ENCODE assay signal across 8 cellular contexts in the genomic region with DNA sequence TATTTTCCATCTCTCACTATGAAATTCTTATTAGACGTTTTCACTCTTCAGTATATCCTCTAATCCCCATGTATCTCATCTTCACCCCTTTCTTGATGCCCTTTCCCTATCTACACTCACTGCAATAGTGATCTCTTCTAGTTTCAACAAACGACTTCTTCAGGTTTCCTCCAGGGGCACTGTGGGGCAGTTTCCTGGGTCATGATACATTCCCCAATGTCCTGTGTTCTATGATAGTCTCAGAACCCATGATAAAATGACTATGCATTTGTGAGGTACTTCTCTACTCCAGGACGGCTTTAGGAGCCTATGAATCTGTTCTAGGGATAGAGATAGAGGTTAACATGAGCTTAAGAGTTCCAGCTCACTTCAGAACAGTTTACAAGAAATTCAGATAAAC.
DNase-seq lines count a peak whose midpoint lies in the region; ATAC-seq and TF ChIP-seq lines count a peak whose summit lies in the region.

No MANE protein-coding gene starts in this region.

- CTCF ChIA-PET in A673 (lab: Charles Lee) = no interaction called here

- H3K4me3 ChIP-seq in A673 (ENCODE audit: low read depth, low read length, poor library complexity, severe bottlenecking) (no peak overlapping the region), choroid plexus epithelial cell (ENCODE audit: low read depth, low read length) (no peak overlapping the region)

- no peaks in the 10 kb centered on the region for H3K4me1 ChIP-seq in A673 (ENCODE audit: insufficient read depth, low read length, poor library complexity, severe bottlenecking)

- H3K9me3 Mint-ChIP-seq in stimulated activated naive CD8-positive, alpha-beta T cell treated with anti-CD3 and anti-CD28 coated beads, Interleukin-15, amount 100 ng/mL, for 72 hours = no peaks in the 10 kb centered on the region

- H3K27me3 Mint-ChIP-seq in stimulated activated naive CD8-positive, alpha-beta T cell treated with anti-CD3 and anti-CD28 coated beads, Interleukin-15, amount 100 ng/mL, for 72 hours = no peaks in the 10 kb centered on the region

- POLR2A ChIA-PET in A673 (lab: Charles Lee; ENCODE audit: low non-redundant PET) = no interaction called here

- intact Hi-C loops in A673 (cut with micrococcal nuclease; ENCODE audit: unreplicated experiment) = no loop called here

- ATAC-seq in stimulated activated naive CD8-positive, alpha-beta T cell treated with anti-CD3 and anti-CD28 coated beads, Interleukin-15, amount 100 ng/mL, for 72 hours = peak; percentile 64
- no peak for ATAC-seq in GM18873 (IDR thresholded peaks at IDR 0.05; ENCODE audit: low FRiP score, unreplicated experiment)

- no TSS peak for BruUV-seq in A673 (replicated peaks; lab: Mats Ljungman, UMichigan)

- peaks cover 13% of the 10 kb centered on the region for H3K4me1 Mint-ChIP-seq in stimulated activated naive CD8-positive, alpha-beta T cell treated with anti-CD3 and anti-CD28 coated beads, Interleukin-15, amount 100 ng/mL, for 72 hours

- in situ Hi-C loops in GM13976 (cut with MboI; ENCODE audit: low sequenced_read_pairs, unreplicated experiment) = no loop called here

- H3K36me3 ChIP-seq in A673 (ENCODE audit: insufficient read depth, low read length, poor library complexity, severe bottlenecking) = no peaks in the 10 kb centered on the region

- H3K27ac ChIP-seq in A673 (ENCODE audit: low read depth, low read length, poor library complexity, severe bottlenecking) = no peak overlapping the region

- peak; percentile 53 for DNase-seq in A673 (ENCODE audit: low spot score)
- DNase-seq in GM13976 (ENCODE audit: low spot score) = no peak
- peak; percentile 38 for DNase-seq in NCI-H226
- DNase-seq in choroid plexus epithelial cell (ENCODE audit: low read depth) = peak; percentile 33
- DNase-seq in stimulated activated naive CD8-positive, alpha-beta T cell treated with anti-CD3 and anti-CD28 coated beads, Interleukin-15, amount 100 ng/mL, for 72 hours = no peak
- DNase-seq in mesenteric fat pad (ENCODE audit: low spot score) = no peak
- no peak for DNase-seq in stimulated activated CD4-positive, alpha-beta T cell treated with anti-CD3 and anti-CD28 coated beads, Interleukin-4, amount 100 ng/mL, for 1 hour

- no peak overlapping the region for H3K27ac Mint-ChIP-seq in stimulated activated naive CD8-positive, alpha-beta T cell treated with anti-CD3 and anti-CD28 coated beads, Interleukin-15, amount 100 ng/mL, for 72 hours

- H3K9me3 ChIP-seq in A673 (ENCODE audit: low read depth, low read length, poor library complexity, severe bottlenecking) = no peaks in the 10 kb centered on the region

- TF ChIP-seq CTCF in A673 (conservative IDR thresholded peaks at IDR 0.05; ENCODE audit: low read depth, low read length) (peak; percentile 68), GM13976 (IDR thresholded peaks at IDR 0.05; ENCODE audit: borderline replicate concordance, control extremely low read depth, extremely low read depth, insufficient read depth, missing control alignments) (peak; percentile 22), choroid plexus epithelial cell (conservative IDR thresholded peaks at IDR 0.05; ENCODE audit: low read depth, low read length) (peak; percentile 58)

- H3K27me3 ChIP-seq in A673 (replicated peaks; ENCODE audit: insufficient read depth, low read depth, low read length, poor library complexity) = no peaks in the 10 kb centered on the region

- H3K4me3 Mint-ChIP-seq in stimulated activated naive CD8-positive, alpha-beta T cell treated with anti-CD3 and anti-CD28 coated beads, Interleukin-15, amount 100 ng/mL, for 72 hours = no peak overlapping the region

Comparison
In these comparisons a context has a peak if more than half of its experiments do, and no peak if none do; other contexts are left out.
1. DNase-seq: peak in A673 (single experiment), NCI-H226 (single experiment) and choroid plexus epithelial cell (single experiment); none in GM13976 (single experiment), stimulated activated naive CD8-positive, alpha-beta T cell treated with anti-CD3 and anti-CD28 coated beads, Interleukin-15, amount 100 ng/mL, for 72 hours (0 of 2), mesenteric fat pad (single experiment) and stimulated activated CD4-positive, alpha-beta T cell treated with anti-CD3 and anti-CD28 coated beads, Interleukin-4, amount 100 ng/mL, for 1 hour (single experiment).
2. Peak in every context shown above with its lines, with median percentiles within 50 percentile points of each other: CTCF ChIP-seq.